ENCODE assay signal across 26 cellular contexts in genomic region chr6:56875523-56875922, GRCh38.
"Had no signal": no experiment of that assay in that cellular context is flagged by ENCODE, and none has a peak within 500 bp of the region (broad histone marks: within the 10 kb centered on the region; RNA-seq: fewer than 3 reads in every experiment).

No MANE protein-coding gene starts in this region.

- H3K36me3 ChIP-seq: brain microvascular endothelial cell, esophagus squamous epithelium had no signal

- ATAC-seq: activated T-cell treated with anti-CD3 and anti-CD28 coated beads, Interleukin-2, amount 50 U/mL, for 72 hours had no signal

- H3K4me1 ChIP-seq: esophagus squamous epithelium had no signal

- H3K9me3 ChIP-seq: esophagus squamous epithelium had no signal

- DNase-seq: activated CD4-positive, alpha-beta memory T cell treated with anti-CD3 and anti-CD28 coated beads, Interleukin-2, amount 10 ng/mL, durations not matched to agents 7 days and 5 days; activated CD4-positive, alpha-beta T cell treated with anti-CD3 and anti-CD28 coated beads for 4 hours; activated CD4-positive, alpha-beta T cell treated with anti-CD3 and anti-CD28 coated beads, Interleukin-2, amount 10 ng/mL, durations not matched to agents 7 days and 5 days; activated CD4-positive, alpha-beta T cell treated with anti-CD3 and anti-CD28 coated beads, Interleukin-2, amount 50 U/mL, for 4 hours; activated CD4-positive, CD25-positive, alpha-beta regulatory T cell; activated CD4-positive, CD25-positive, alpha-beta regulatory T cell treated with anti-CD3 and anti-CD28 coated beads, Interleukin-2, amount 50 U/mL, for 72 hours; activated CD8-positive, alpha-beta memory T cell treated with anti-CD3 and anti-CD28 coated beads, Interleukin-2, amount 50 U/mL, for 48 hours; activated gamma-delta T cell treated with Interleukin-2 at 50 U/mL for 16 hours; activated naive CD4-positive, alpha-beta T cell treated with anti-CD3 and anti-CD28 coated beads, Interleukin-2, amount 50 U/mL, for 16 hours; activated naive CD4-positive, alpha-beta T cell treated with Interleukin-2 at 50 U/mL for 16 hours; activated T-cell treated with anti-CD3 and anti-CD28 coated beads for 4 hours; activated T-cell treated with anti-CD3 and anti-CD28 coated beads, Interleukin-2, amount 50 U/mL, for 24 hours; activated T-cell treated with anti-CD3 and anti-CD28 coated beads, Interleukin-2, amount 50 U/mL, for 72 hours; amniotic stem cell; anterior cingulate cortex; brain microvascular endothelial cell; effector CD8-positive, alpha-beta T cell; esophagus squamous epithelium; head of caudate nucleus; T-helper 2 cell had no signal

- FAIRE-seq: astrocyte, bronchial epithelial cell, endometrium, endothelial cell of umbilical vein, frontal cortex had no signal

- H3K27me3 ChIP-seq: brain microvascular endothelial cell, esophagus squamous epithelium had no signal

- H3K4me3 ChIP-seq: esophagus squamous epithelium had no signal

- H3K27ac ChIP-seq: brain microvascular endothelial cell, epithelial cell of prostate, esophagus squamous epithelium had no signal
